ENCODE assay signal across 1 cellular context in the genomic region with DNA sequence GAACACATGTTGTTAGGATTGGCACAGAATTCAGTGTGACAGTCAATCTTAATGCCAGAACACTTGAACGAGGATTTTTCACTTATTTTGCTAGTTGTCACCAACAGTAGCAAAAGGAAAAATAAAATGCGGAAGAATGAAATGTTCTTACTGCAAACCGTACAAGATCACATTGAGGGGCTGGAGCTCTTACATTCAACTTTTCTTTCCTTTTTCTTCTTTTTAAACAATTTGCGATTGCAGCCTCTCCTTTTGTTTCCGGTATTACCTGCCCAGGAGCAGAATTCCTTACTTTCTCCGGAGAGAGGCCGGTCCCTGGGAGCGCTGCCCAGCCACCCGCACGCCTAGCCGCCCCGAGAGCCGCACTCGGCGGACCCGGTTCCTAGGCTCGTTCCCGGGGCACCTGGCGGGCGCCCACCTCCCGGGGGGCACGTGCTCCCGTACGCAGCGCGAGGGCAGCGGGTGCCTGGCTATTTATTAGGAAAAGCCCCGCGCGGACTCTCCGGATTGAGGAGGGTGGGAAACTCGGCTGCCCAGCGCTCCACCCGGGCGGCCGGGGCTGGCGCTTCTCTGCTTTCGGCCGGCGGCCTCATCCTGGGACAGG.
TF ChIP-seq lines count a peak whose summit lies in the region.

No MANE protein-coding gene starts in this region.

TF ChIP-seq in Ishikawa, 13 proteins besides CTCF, POLR2A, EP300 and RAD21 (continued from another document):
- TF ChIP-seq, protein P1, sequence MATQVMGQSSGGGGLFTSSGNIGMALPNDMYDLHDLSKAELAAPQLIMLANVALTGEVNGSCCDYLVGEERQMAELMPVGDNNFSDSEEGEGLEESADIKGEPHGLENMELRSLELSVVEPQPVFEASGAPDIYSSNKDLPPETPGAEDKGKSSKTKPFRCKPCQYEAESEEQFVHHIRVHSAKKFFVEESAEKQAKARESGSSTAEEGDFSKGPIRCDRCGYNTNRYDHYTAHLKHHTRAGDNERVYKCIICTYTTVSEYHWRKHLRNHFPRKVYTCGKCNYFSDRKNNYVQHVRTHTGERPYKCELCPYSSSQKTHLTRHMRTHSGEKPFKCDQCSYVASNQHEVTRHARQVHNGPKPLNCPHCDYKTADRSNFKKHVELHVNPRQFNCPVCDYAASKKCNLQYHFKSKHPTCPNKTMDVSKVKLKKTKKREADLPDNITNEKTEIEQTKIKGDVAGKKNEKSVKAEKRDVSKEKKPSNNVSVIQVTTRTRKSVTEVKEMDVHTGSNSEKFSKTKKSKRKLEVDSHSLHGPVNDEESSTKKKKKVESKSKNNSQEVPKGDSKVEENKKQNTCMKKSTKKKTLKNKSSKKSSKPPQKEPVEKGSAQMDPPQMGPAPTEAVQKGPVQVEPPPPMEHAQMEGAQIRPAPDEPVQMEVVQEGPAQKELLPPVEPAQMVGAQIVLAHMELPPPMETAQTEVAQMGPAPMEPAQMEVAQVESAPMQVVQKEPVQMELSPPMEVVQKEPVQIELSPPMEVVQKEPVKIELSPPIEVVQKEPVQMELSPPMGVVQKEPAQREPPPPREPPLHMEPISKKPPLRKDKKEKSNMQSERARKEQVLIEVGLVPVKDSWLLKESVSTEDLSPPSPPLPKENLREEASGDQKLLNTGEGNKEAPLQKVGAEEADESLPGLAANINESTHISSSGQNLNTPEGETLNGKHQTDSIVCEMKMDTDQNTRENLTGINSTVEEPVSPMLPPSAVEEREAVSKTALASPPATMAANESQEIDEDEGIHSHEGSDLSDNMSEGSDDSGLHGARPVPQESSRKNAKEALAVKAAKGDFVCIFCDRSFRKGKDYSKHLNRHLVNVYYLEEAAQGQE (IDR thresholded peaks at IDR 0.05; ENCODE audit: low read depth): no peak
- no peak for TF ChIP-seq CREB1 (IDR thresholded peaks at IDR 0.05; ENCODE audit: low read depth)
- TF ChIP-seq TCF12 (IDR thresholded peaks at IDR 0.05; ENCODE audit: low read depth): no peak
- TF ChIP-seq FOXM1 (IDR thresholded peaks at IDR 0.05; ENCODE audit: borderline replicate concordance, low read depth): no peak
TF ChIP-seq in Ishikawa: peak in this region for 3.
